Comparison of ENCODE assay signal across 9 cellular contexts in the genomic region with DNA sequence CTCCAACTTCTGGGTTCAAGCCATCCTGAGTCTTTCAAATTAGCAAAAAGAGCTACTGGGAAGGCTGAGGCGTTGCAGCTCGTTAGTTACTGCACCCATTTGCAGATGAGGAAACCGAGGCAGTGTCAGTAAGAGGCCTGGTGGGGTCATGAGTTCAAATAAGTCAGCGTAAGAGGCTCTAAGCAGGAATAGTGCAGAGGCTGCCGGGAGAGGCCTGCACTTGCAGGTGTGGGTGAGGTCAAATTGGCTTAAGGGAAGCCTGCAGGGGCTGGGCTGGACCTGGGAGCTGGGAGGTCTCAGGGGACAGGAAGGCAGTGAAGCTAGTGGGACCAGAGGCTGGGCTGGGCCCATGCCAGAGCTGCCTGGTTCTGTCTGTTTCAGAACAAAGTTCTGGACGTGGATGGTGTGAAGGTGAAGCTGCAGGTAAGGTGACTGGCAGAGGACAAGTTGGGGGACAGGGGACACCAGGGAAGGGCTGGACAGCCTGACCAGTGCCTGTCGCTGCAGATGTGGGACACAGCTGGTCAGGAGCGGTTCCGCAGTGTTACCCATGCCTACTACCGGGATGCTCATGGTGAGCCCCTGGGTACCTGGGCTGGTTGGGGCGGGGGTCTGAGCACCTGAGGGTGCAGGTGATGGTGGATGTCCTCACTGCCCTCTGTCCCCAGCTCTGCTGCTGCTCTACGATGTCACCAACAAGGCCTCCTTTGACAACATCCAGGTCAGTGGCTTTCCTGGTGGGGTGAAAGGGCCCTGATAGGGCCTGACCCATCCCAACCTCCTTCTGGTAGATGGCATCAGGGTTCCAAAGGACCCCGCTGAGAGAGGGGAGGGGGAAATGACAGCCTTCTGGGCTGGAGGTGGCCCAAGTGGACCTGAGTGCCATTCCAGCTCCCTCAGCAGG. TPM values are rescaled to one million over a fixed set of nuclear protein-coding genes. Genes with fewer than 3 reads are reported as not detected.
DNase-seq lines count a peak whose midpoint lies in the region; ATAC-seq and TF ChIP-seq lines count a peak whose summit lies in the region.
"Had no signal": no experiment of that assay in that cellular context is flagged by ENCODE, and none has a peak within 500 bp of the region (broad histone marks: within the 10 kb centered on the region; RNA-seq: fewer than 3 reads in every experiment).

No MANE protein-coding gene starts in this region.

- CTCF ChIA-PET in HEK293T (lab: Yijun Ruan, JAX), result interaction anchor here (0.8 to 1.6 kb wide), 4 partner anchors 11 to 148 kb away, joined by 3 to 6 read pairs (median 4); no protein-coding TSS in a partner anchor

- DNase-seq in DMS 273 treated with DMSO at 0.1 percent for 48 hours (lab: John Stamatoyannopoulos, UW), result peak; percentile 96
- DNase-seq in KBM-7, result peak; percentile 42
- DNase-seq in activated naive CD8-positive, alpha-beta T cell treated with anti-CD3 and anti-CD28 coated beads, Interleukin-2, amount 10 ng/mL, durations not matched to agents 7 days and 5 days, result no peak
- DNase-seq in natural killer cell, result no peak
- DNase-seq in NCI-H1930 (lab: John Stamatoyannopoulos, UW), result no peak
- no peak for DNase-seq in head of caudate nucleus
- DNase-seq in HEK293T (ENCODE audit: extremely low spot score), result no peak

- no peaks in the 10 kb centered on the region for H3K9me3 Mint-ChIP-seq in activated naive CD8-positive, alpha-beta T cell treated with anti-CD3 and anti-CD28 coated beads, Interleukin-2, amount 10 ng/mL, durations not matched to agents 7 days and 5 days
- H3K9me3 Mint-ChIP-seq in natural killer cell, result no peaks in the 10 kb centered on the region

- POLR2A ChIA-PET in activated naive CD8-positive, alpha-beta T cell treated with anti-CD3 and anti-CD28 coated beads, Interleukin-2, amount 10 ng/mL, durations not matched to agents 7 days and 5 days (lab: Charles Lee), result interaction anchor here (1.7 kb wide), 1 partner anchor 146 kb away, joined by 3 read pairs; no protein-coding TSS in a partner anchor
- POLR2A ChIA-PET in HEK293T (lab: Yijun Ruan, JAX), result interaction anchor here (0.6 to 1.9 kb wide), 7 partner anchors 11 to 187 kb away, joined by 3 to 7 read pairs (median 3); a partner anchor contains a TSS

- H3K36me3 Mint-ChIP-seq in activated naive CD8-positive, alpha-beta T cell treated with anti-CD3 and anti-CD28 coated beads, Interleukin-2, amount 10 ng/mL, durations not matched to agents 7 days and 5 days, result peaks cover 11% of the 10 kb centered on the region
- no peaks in the 10 kb centered on the region for H3K36me3 Mint-ChIP-seq in natural killer cell

- H3K27ac Mint-ChIP-seq in activated naive CD8-positive, alpha-beta T cell treated with anti-CD3 and anti-CD28 coated beads, Interleukin-2, amount 10 ng/mL, durations not matched to agents 7 days and 5 days, result peak overlapping the region; percentile 38
- H3K27ac Mint-ChIP-seq in natural killer cell, result no peak overlapping the region

- H3K4me3 Mint-ChIP-seq in activated naive CD8-positive, alpha-beta T cell treated with anti-CD3 and anti-CD28 coated beads, Interleukin-2, amount 10 ng/mL, durations not matched to agents 7 days and 5 days, result no peak overlapping the region
- peak overlapping the region; percentile 45 for H3K4me3 Mint-ChIP-seq in natural killer cell

- TF ChIP-seq CTCF in natural killer cell (IDR thresholded peaks at IDR 0.05), result no peak

- peaks cover 6% of the 10 kb centered on the region for H3K27me3 Mint-ChIP-seq in activated naive CD8-positive, alpha-beta T cell treated with anti-CD3 and anti-CD28 coated beads, Interleukin-2, amount 10 ng/mL, durations not matched to agents 7 days and 5 days
- no peaks in the 10 kb centered on the region for H3K27me3 Mint-ChIP-seq in natural killer cell (ENCODE audit: low read depth in 2 of 2)

- in situ Hi-C loops in KBM-7 (cut with MboI; ENCODE audit: low pct_unique_long_range_greater_than_20kb, low sequenced_read_pairs), result loop anchor here (10.0 kb wide), 1 partner anchor 63 kb away; a partner anchor contains a TSS

- H3K4me1 Mint-ChIP-seq in activated naive CD8-positive, alpha-beta T cell treated with anti-CD3 and anti-CD28 coated beads, Interleukin-2, amount 10 ng/mL, durations not matched to agents 7 days and 5 days, result peaks cover 17% of the 10 kb centered on the region
- H3K4me1 Mint-ChIP-seq in natural killer cell, result peaks cover 21 to 35% of the 10 kb centered on the region in 2 donors

- intact Hi-C loops in natural killer cell (cut with micrococcal nuclease) (loop anchor here (5.0 to 10.0 kb wide), 2 partner anchors 63 to 379 kb away; a partner anchor contains a TSS), head of caudate nucleus (cut with DNase I) (no loop called here)

- no peak for ATAC-seq in activated naive CD8-positive, alpha-beta T cell treated with anti-CD3 and anti-CD28 coated beads, Interleukin-2, amount 10 ng/mL, durations not matched to agents 7 days and 5 days (ENCODE audit: low read depth)
- ATAC-seq in natural killer cell (no peak), HG03457 (IDR thresholded peaks at IDR 0.05; ENCODE audit: unreplicated experiment) (no peak)

TF ChIP-seq in HEK293T, 16 proteins besides CTCF, POLR2A, EP300 and RAD21:
- TF ChIP-seq FOXK2 (IDR thresholded peaks at IDR 0.05) (no peak), FOXA1 (IDR thresholded peaks at IDR 0.05) (no peak), CTBP1 (IDR thresholded peaks at IDR 0.05; ENCODE audit: borderline replicate concordance) (no peak), SUZ12 (IDR thresholded peaks at IDR 0.05) (no peak), ELF4 (IDR thresholded peaks at IDR 0.05) (no peak), SP1 (IDR thresholded peaks at IDR 0.05) (no peak), TARDBP (IDR thresholded peaks at IDR 0.05) (no peak), LEF1 (IDR thresholded peaks at IDR 0.05; ENCODE audit: borderline replicate concordance) (no peak), L3MBTL2 (conservative IDR thresholded peaks at IDR 0.05) (no peak), FOXM1 (IDR thresholded peaks at IDR 0.05; ENCODE audit: borderline replicate concordance) (no peak), ARNT (IDR thresholded peaks at IDR 0.05) (no peak), BHLHE40 (IDR thresholded peaks at IDR 0.05; ENCODE audit: borderline replicate concordance) (no peak), HDGF (IDR thresholded peaks at IDR 0.05; ENCODE audit: borderline replicate concordance) (no peak), ZNF384 (IDR thresholded peaks at IDR 0.05) (no peak), NFRKB (IDR thresholded peaks at IDR 0.05) (no peak)
- TF ChIP-seq, protein P1, sequence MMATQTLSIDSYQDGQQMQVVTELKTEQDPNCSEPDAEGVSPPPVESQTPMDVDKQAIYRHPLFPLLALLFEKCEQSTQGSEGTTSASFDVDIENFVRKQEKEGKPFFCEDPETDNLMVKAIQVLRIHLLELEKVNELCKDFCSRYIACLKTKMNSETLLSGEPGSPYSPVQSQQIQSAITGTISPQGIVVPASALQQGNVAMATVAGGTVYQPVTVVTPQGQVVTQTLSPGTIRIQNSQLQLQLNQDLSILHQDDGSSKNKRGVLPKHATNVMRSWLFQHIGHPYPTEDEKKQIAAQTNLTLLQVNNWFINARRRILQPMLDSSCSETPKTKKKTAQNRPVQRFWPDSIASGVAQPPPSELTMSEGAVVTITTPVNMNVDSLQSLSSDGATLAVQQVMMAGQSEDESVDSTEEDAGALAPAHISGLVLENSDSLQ (IDR thresholded peaks at IDR 0.05), result no peak

RNA-seq across cellular contexts. Expression of a gene that starts 3.0 kb away (rescaled TPM):
- total RNA-seq in activated naive CD8-positive, alpha-beta T cell treated with anti-CD3 and anti-CD28 coated beads, Interleukin-2, amount 10 ng/mL, durations not matched to agents 7 days and 5 days, result under 1 TPM; 0.40 to 0.69 TPM
- under 1 TPM in 2 of 3 donors, not detected in 1; 0.27 to 0.28 TPM for total RNA-seq in natural killer cell
- total RNA-seq: T-helper 2 cell treated with Interferon-gamma antibody and Interleukin-4, amounts not matched to agents 100 ng/mL and 5 ng/mL, for 36 hours had no signal

RNA-seq across cellular contexts. Expression of a gene that starts 4.1 kb away (rescaled TPM):
- total RNA-seq in activated naive CD8-positive, alpha-beta T cell treated with anti-CD3 and anti-CD28 coated beads, Interleukin-2, amount 10 ng/mL, durations not matched to agents 7 days and 5 days, result 10 to 100 TPM; 50.2 to 51.8 TPM
- 10 to 100 TPM; 29.3 to 39.1 (median 37.3) TPM for total RNA-seq in natural killer cell

RNA-seq across cellular contexts. Expression of a gene that starts 15.7 kb away (rescaled TPM):
- 10 to 100 TPM; 95.5 to 97.3 TPM for total RNA-seq in activated naive CD8-positive, alpha-beta T cell treated with anti-CD3 and anti-CD28 coated beads, Interleukin-2, amount 10 ng/mL, durations not matched to agents 7 days and 5 days
- total RNA-seq in natural killer cell, result 100 to 1,000 TPM in 1 of 3 donors, 10 to 100 TPM in 2; 87.0 to 105 (median 99.1) TPM

RNA-seq across cellular contexts. Expression of a gene that starts 45.0 kb away (rescaled TPM):
- 1 to 10 TPM in 1 of 2 experiments, under 1 TPM in 1; 0.88 to 1.1 TPM for total RNA-seq in activated naive CD8-positive, alpha-beta T cell treated with anti-CD3 and anti-CD28 coated beads, Interleukin-2, amount 10 ng/mL, durations not matched to agents 7 days and 5 days
- not detected for total RNA-seq in natural killer cell

RNA-seq across cellular contexts. Expression of a gene that starts 53.8 kb away (rescaled TPM):
- total RNA-seq in activated naive CD8-positive, alpha-beta T cell treated with anti-CD3 and anti-CD28 coated beads, Interleukin-2, amount 10 ng/mL, durations not matched to agents 7 days and 5 days, result 10 to 100 TPM; 32.1 to 33.1 TPM
- total RNA-seq in natural killer cell, result 10 to 100 TPM; 19.7 to 30.2 (median 27.8) TPM

Comparison
In these comparisons a context has a peak if more than half of its experiments do, and no peak if none do; other contexts are left out.
1. DNase-seq: peak in DMS 273 treated with DMSO at 0.1 percent for 48 hours (single experiment) and KBM-7 (single experiment); none in activated naive CD8-positive, alpha-beta T cell treated with anti-CD3 and anti-CD28 coated beads, Interleukin-2, amount 10 ng/mL, durations not matched to agents 7 days and 5 days (single experiment), natural killer cell (single experiment), NCI-H1930 (0 of 2), head of caudate nucleus (0 of 42) and HEK293T (single experiment).